ENCODE assay signal across 8 cellular contexts in genomic region chr6:29633532-29633901, GRCh38. TPM values are rescaled to one million over a fixed set of nuclear protein-coding genes. Genes with fewer than 3 reads are reported as not detected.
A peak's percentile ranks its signal among the peaks of the same experiment; 100 is the strongest.
DNase-seq lines count a peak whose midpoint lies in the region; ATAC-seq, FAIRE-seq and TF ChIP-seq lines count a peak whose summit lies in the region.

No MANE protein-coding gene starts in this region.

- H3K27me3 Mint-ChIP-seq in natural killer cell (ENCODE audit: low read depth in 2 of 2), result peaks cover 43 to 51% of the 10 kb centered on the region in 2 donors

- H3K27ac ChIP-seq in OCI-LY3 (ENCODE audit: low read length) (peak overlapping the region; percentile 83), endothelial cell of umbilical vein (ENCODE audit: insufficient read depth, low read depth, low read length) (no peak overlapping the region)

- no TSS peak for BruUV-seq in endothelial cell of umbilical vein (replicated peaks; lab: Mats Ljungman, UMichigan)

- CTCF ChIA-PET in endothelial cell of umbilical vein (lab: Charles Lee), result interaction anchor here (1.8 to 2.7 kb wide), 3 partner anchors 14 to 20 kb away, joined by 28 to 34 read pairs (median 30); no protein-coding TSS in a partner anchor

- no peaks in the 10 kb centered on the region for H3K9me1 ChIP-seq in endothelial cell of umbilical vein (replicated peaks; ENCODE audit: control insufficient read depth, extremely low read depth, insufficient read depth, low read length)

- FAIRE-seq in GM19239 (lab: Jason Lieb, UNC), result peak; percentile 21
- FAIRE-seq in endothelial cell of umbilical vein (lab: Jason Lieb, UNC), result no peak

- H3K27ac Mint-ChIP-seq in natural killer cell, result peak overlapping the region in 1 of 2 donors; percentile 3

- no peaks in the 10 kb centered on the region for H3K27me3 ChIP-seq in OCI-LY3 (ENCODE audit: low read depth, low read length)
- H3K27me3 ChIP-seq in endothelial cell of umbilical vein (ENCODE audit: control insufficient read depth in 2 of 2, insufficient read depth in 2 of 2, low read length in 2 of 2), result no peaks in the 10 kb centered on the region

- intact Hi-C loops in endothelial cell of umbilical vein (cut with micrococcal nuclease) (loop anchor here (1.0 kb wide), 1 partner anchor 17 kb away; no protein-coding TSS in a partner anchor), natural killer cell (cut with micrococcal nuclease) (no loop called here)

- H4K20me1 ChIP-seq in OCI-LY3 (ENCODE audit: insufficient read depth, low read length) (peaks cover 7% of the 10 kb centered on the region; the same call in 1 of the 2 replicates), endothelial cell of umbilical vein (replicated peaks; ENCODE audit: control insufficient read depth, extremely low read depth, insufficient read depth, low read length) (no peaks in the 10 kb centered on the region)

- H3K9me3 Mint-ChIP-seq in natural killer cell, result no peaks in the 10 kb centered on the region

- H3K9me3 ChIP-seq in OCI-LY3 (ENCODE audit: insufficient read depth, low read length) (no peaks in the 10 kb centered on the region), endothelial cell of umbilical vein (replicated peaks; ENCODE audit: control insufficient read depth, insufficient read depth, low read length) (no peaks in the 10 kb centered on the region)

- H3K4me3 ChIP-seq in OCI-LY3 (ENCODE audit: low read length), result peak overlapping the region; percentile 95
- peak overlapping the region; percentile 57 to 73 (median 62) for H3K4me3 ChIP-seq in endothelial cell of umbilical vein (replicated peaks in 1 of 3; ENCODE audit: insufficient read depth in 1 of 3, low read depth in 1 of 3, low read length in 3 of 3)

- TF ChIP-seq CTCF in OCI-LY3 (IDR thresholded peaks at IDR 0.05; ENCODE audit: low read depth, low read length) (no peak), endothelial cell of umbilical vein (IDR thresholded peaks at IDR 0.05; ENCODE audit: extremely low read depth in 1 of 2, insufficient read depth in 1 of 2, low read depth in 1 of 2, low read length in 2 of 2) (no peak), natural killer cell (IDR thresholded peaks at IDR 0.05) (no peak)

- ATAC-seq in natural killer cell (no peak), HG03196 (IDR thresholded peaks at IDR 0.05; ENCODE audit: unreplicated experiment) (no peak)

- H3K4me2 ChIP-seq in OCI-LY3 (ENCODE audit: low read length), result peak overlapping the region; percentile 80
- H3K4me2 ChIP-seq in endothelial cell of umbilical vein (ENCODE audit: insufficient read depth, low read length), result peak overlapping the region; percentile 77

- H3K9ac ChIP-seq in OCI-LY3 (ENCODE audit: low read length), result peak overlapping the region; percentile 89
- no peak overlapping the region for H3K9ac ChIP-seq in endothelial cell of umbilical vein (replicated peaks; ENCODE audit: extremely low read depth, insufficient read depth, low read length)

- H3K36me3 ChIP-seq in OCI-LY3 (replicated peaks; ENCODE audit: low read depth, low read length) (peaks cover 9% of the 10 kb centered on the region), endothelial cell of umbilical vein (ENCODE audit: control insufficient read depth in 2 of 2, extremely low read depth in 1 of 2, insufficient read depth in 2 of 2, low read length in 2 of 2) (no peaks in the 10 kb centered on the region)

- POLR2A ChIA-PET in endothelial cell of umbilical vein (lab: Charles Lee), result interaction anchor here (1.3 kb wide), 1 partner anchor 17 kb away, joined by 7 read pairs; no protein-coding TSS in a partner anchor

- peaks cover 25% of the 10 kb centered on the region for H3K4me1 ChIP-seq in OCI-LY3 (ENCODE audit: low read length)
- peaks cover 28% of the 10 kb centered on the region for H3K4me1 ChIP-seq in endothelial cell of umbilical vein (ENCODE audit: control insufficient read depth, extremely low read depth, insufficient read depth, low read length)

- peak overlapping the region; percentile 74 for H3K4me3 Mint-ChIP-seq in natural killer cell

- TF ChIP-seq POLR2A in endothelial cell of umbilical vein (IDR thresholded peaks at IDR 0.05; ENCODE audit: low read depth, low read length), result no peak

- H3K36me3 Mint-ChIP-seq in natural killer cell, result no peaks in the 10 kb centered on the region

- dilution Hi-C loops in endothelial cell of umbilical vein (cut with MboI; ENCODE audit: extremely low pct_ligation_motif_present, low sequenced_read_pairs), result no loop called here

- H3K4me1 Mint-ChIP-seq in natural killer cell, result peaks cover 20 to 29% of the 10 kb centered on the region in 2 donors

- H3K79me2 ChIP-seq in OCI-LY3 (ENCODE audit: low read length) (no peaks in the 10 kb centered on the region), endothelial cell of umbilical vein (ENCODE audit: control insufficient read depth, insufficient read depth, low read length) (no peaks in the 10 kb centered on the region)

- H2AFZ ChIP-seq in OCI-LY3 (ENCODE audit: low read depth, low read length) (0 out of 2 replicates have a peak overlapping the region, but pooled peaks have one; percentile 27), endothelial cell of umbilical vein (ENCODE audit: low read depth, low read length) (peak overlapping the region; percentile 87)

- DNase-seq in GM19239 (ENCODE audit: insufficient read length, low spot score), result no peak
- DNase-seq in endothelial cell of umbilical vein (ENCODE audit: low read depth, low spot score), result no peak
- no peak for DNase-seq in natural killer cell
- DNase-seq in iPS-NIHi11 (ENCODE audit: low spot score), result no peak
- no peak for DNase-seq in Kasumi-1 (lab: John Stamatoyannopoulos, UW)
- no peak for DNase-seq in activated CD8-positive, alpha-beta memory T cell treated with anti-CD3 and anti-CD28 coated beads for 24 hours

TF ChIP-seq in endothelial cell of umbilical vein, 7 proteins besides CTCF, POLR2A, EP300 and RAD21:
- TF ChIP-seq JUN (IDR thresholded peaks at IDR 0.05; ENCODE audit: borderline replicate concordance, insufficient read depth, insufficient read length, low read depth) (no peak), MAX (IDR thresholded peaks at IDR 0.05; ENCODE audit: insufficient read depth, insufficient read length) (no peak), MYC (IDR thresholded peaks at IDR 0.05; ENCODE audit: low read depth, low read length) (no peak), EZH2 (IDR thresholded peaks at IDR 0.05; ENCODE audit: borderline replicate concordance, low read depth, low read length, severe bottlenecking) (no peak), FOS (IDR thresholded peaks at IDR 0.05; ENCODE audit: borderline replicate concordance, insufficient read depth, low read length) (no peak), GATA2 (IDR thresholded peaks at IDR 0.05; ENCODE audit: insufficient read depth, insufficient read length, low read depth, low read length) (no peak), POLR2AphosphoS5 (IDR thresholded peaks at IDR 0.05; ENCODE audit: insufficient read depth, low read depth, low read length) (no peak)

RNA-seq across cellular contexts. Expression of gene GABBR1, which starts 0.5 kb away (rescaled TPM):
- 50.8 and 52.1 TPM in 2 replicates for total RNA-seq in endothelial cell of umbilical vein
- polyA plus RNA-seq in endothelial cell of umbilical vein, result 43.6 and 53.1 TPM in 2 replicates
- 6.9 and 8.4 TPM in 2 replicates for polyA plus RNA-seq in endothelial cell of umbilical vein (2011; cell fraction: cytosol; rRNA removed)
- 224 and 260 TPM in 2 replicates for polyA plus RNA-seq in endothelial cell of umbilical vein (2011; cell fraction: nucleus; rRNA removed)
- polyA plus RNA-seq in endothelial cell of umbilical vein (2012), result 25.6 and 33.6 TPM in 2 replicates
- polyA minus RNA-seq in endothelial cell of umbilical vein, result 44.5 and 53.6 TPM in 2 replicates
- polyA minus RNA-seq in endothelial cell of umbilical vein (2011; cell fraction: cytosol; rRNA and poly(A)+ RNA removed), result 1.5 TPM
- polyA minus RNA-seq in endothelial cell of umbilical vein (2011; cell fraction: nucleus; rRNA and poly(A)+ RNA removed), result 64.6 and 69.9 TPM in 2 replicates
- 10 to 100 TPM in 2 of 3 donors, 1 to 10 TPM in 1; 7.6 to 12.8 (median 10.9) TPM for total RNA-seq in natural killer cell

RNA-seq across cellular contexts. Expression of gene MOG, which starts 23.4 kb away (rescaled TPM):
- not detected in 2 replicates for total RNA-seq in endothelial cell of umbilical vein
- polyA plus RNA-seq in endothelial cell of umbilical vein, result not detected in 2 replicates
- polyA plus RNA-seq in endothelial cell of umbilical vein (2011; cell fraction: cytosol; rRNA removed), result not detected in 2 replicates
- polyA plus RNA-seq in endothelial cell of umbilical vein (2011; cell fraction: nucleus; rRNA removed), result not detected in 2 replicates
- not detected in 2 replicates for polyA plus RNA-seq in endothelial cell of umbilical vein (2012)
- polyA minus RNA-seq in endothelial cell of umbilical vein, result not detected in 2 replicates
- not detected for polyA minus RNA-seq in endothelial cell of umbilical vein (2011; cell fraction: cytosol; rRNA and poly(A)+ RNA removed)
- not detected in 2 replicates for polyA minus RNA-seq in endothelial cell of umbilical vein (2011; cell fraction: nucleus; rRNA and poly(A)+ RNA removed)
- not detected for total RNA-seq in natural killer cell

RNA-seq across cellular contexts. Expression of gene ZFP57, which starts 47.4 kb away (rescaled TPM):
- total RNA-seq in endothelial cell of umbilical vein (not detected in 2 replicates), natural killer cell (10 to 100 TPM in 1 of 3 donors, 1 to 10 TPM in 1, not detected in 1; 2.9 to 12.8 TPM)
- polyA plus RNA-seq in endothelial cell of umbilical vein, result 0.07 TPM in 1 of 2 replicates, not detected in the other
- polyA plus RNA-seq in endothelial cell of umbilical vein (2011; cell fraction: cytosol; rRNA removed), result not detected in 2 replicates
- not detected in 2 replicates for polyA plus RNA-seq in endothelial cell of umbilical vein (2011; cell fraction: nucleus; rRNA removed)
- not detected in 2 replicates for polyA plus RNA-seq in endothelial cell of umbilical vein (2012)
- polyA minus RNA-seq in endothelial cell of umbilical vein, result not detected in 2 replicates
- not detected for polyA minus RNA-seq in endothelial cell of umbilical vein (2011; cell fraction: cytosol; rRNA and poly(A)+ RNA removed)
- polyA minus RNA-seq in endothelial cell of umbilical vein (2011; cell fraction: nucleus; rRNA and poly(A)+ RNA removed), result not detected in 2 replicates

RNA-seq across cellular contexts. Expression of gene OR2H2, which starts 48.6 kb away (rescaled TPM):
- total RNA-seq in endothelial cell of umbilical vein, result not detected in 2 replicates
- not detected in 2 replicates for polyA plus RNA-seq in endothelial cell of umbilical vein
- not detected in 2 replicates for polyA plus RNA-seq in endothelial cell of umbilical vein (2011; cell fraction: cytosol; rRNA removed)
- polyA plus RNA-seq in endothelial cell of umbilical vein (2011; cell fraction: nucleus; rRNA removed), result not detected in 2 replicates
- not detected in 2 replicates for polyA plus RNA-seq in endothelial cell of umbilical vein (2012)
- not detected in 2 replicates for polyA minus RNA-seq in endothelial cell of umbilical vein
- not detected for polyA minus RNA-seq in endothelial cell of umbilical vein (2011; cell fraction: cytosol; rRNA and poly(A)+ RNA removed)
- polyA minus RNA-seq in endothelial cell of umbilical vein (2011; cell fraction: nucleus; rRNA and poly(A)+ RNA removed), result not detected in 2 replicates
- not detected for total RNA-seq in natural killer cell
